Comparison of ENCODE assay signal across 10 cellular contexts in the genomic region with DNA sequence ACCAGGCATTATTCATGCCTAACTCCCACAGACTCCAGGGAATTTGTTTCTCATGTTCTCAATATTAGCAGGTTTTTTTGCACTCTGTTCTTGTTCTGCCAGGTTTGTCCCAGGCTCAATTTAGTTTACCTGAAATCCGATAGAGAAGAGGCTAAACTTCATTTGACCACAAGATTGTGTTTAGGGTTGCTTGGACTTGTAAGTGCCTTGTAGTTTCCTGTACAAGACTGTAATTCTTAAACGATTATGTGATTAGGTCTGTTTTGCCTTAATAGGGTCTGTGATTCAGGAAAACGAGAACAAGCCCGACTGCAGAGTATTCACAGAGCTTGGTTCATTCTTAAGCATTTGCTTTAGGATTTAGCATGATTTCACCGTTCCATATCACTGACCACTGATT. TPM values are rescaled to one million over a fixed set of nuclear protein-coding genes. Genes with fewer than 3 reads are reported as not detected.
DNase-seq lines count a peak whose midpoint lies in the region; ATAC-seq and TF ChIP-seq lines count a peak whose summit lies in the region.
"Had no signal": no experiment of that assay in that cellular context is flagged by ENCODE, and none has a peak within 500 bp of the region (broad histone marks: within the 10 kb centered on the region; RNA-seq: fewer than 3 reads in every experiment).

No MANE protein-coding gene starts in this region.

- H3K4me3 ChIP-seq in dorsolateral prefrontal cortex (peak overlapping the region in 36 of 59 donors; percentile 1 to 79 (median 66)), muscle layer of colon (ENCODE audit: low read depth in 1 of 2, low read length in 2 of 2) (peak overlapping the region; percentile 67 to 88), thyroid gland (replicated peaks in 1 of 3) (peak overlapping the region in 1 of 3 donors; percentile 79)
- H3K4me3 ChIP-seq: SK-N-MC had no signal

- DNase-seq in M059J (ENCODE audit: low read depth) (peak; percentile 32), dorsolateral prefrontal cortex (no peak), thyroid gland (no peak), Kasumi-1 (lab: John Stamatoyannopoulos, UW) (no peak), OCI-M2 (lab: John Stamatoyannopoulos, UW; ENCODE audit: unreplicated experiment) (no peak)
- DNase-seq: right lobe of liver had no signal

- H3K4me1 ChIP-seq in muscle layer of colon (ENCODE audit: insufficient read depth, low read length) (peaks cover 53% of the 10 kb centered on the region), thyroid gland (peaks cover 22 to 24% of the 10 kb centered on the region in 2 donors)

- no peak for ATAC-seq in GM18517 (IDR thresholded peaks at IDR 0.05; ENCODE audit: unreplicated experiment)
- ATAC-seq: activated CD8-positive, alpha-beta T cell treated with anti-CD3 and anti-CD28 coated beads, Interleukin-2, amount 10 ng/mL, durations not matched to agents 7 days and 5 days had no signal

- H3K9me3 ChIP-seq in muscle layer of colon (ENCODE audit: low read length) (no peaks in the 10 kb centered on the region), thyroid gland (no peaks in the 10 kb centered on the region)
- H3K9me3 ChIP-seq: right lobe of liver had no signal

- peak overlapping the region; percentile 57 for H3K9ac ChIP-seq in muscle layer of colon (ENCODE audit: low read length)

- 39 to 46% methylated on average over 5 of the region's 5 CpGs for WGBS in thyroid gland, 2 donors

- intact Hi-C loops in dorsolateral prefrontal cortex (cut with DNase I) (loop anchor here (5.0 to 10.0 kb wide), 3 partner anchors 127 to 187 kb away; partner anchors contain the start of gene ME3 (in 2 of the 2)), thyroid gland (cut with DNase I) (no loop called here)

- TF ChIP-seq POLR2A in thyroid gland (IDR thresholded peaks at IDR 0.05): no peak

- TF ChIP-seq CTCF in dorsolateral prefrontal cortex (IDR thresholded peaks at IDR 0.05 in 54 of 56, conservative IDR thresholded peaks at IDR 0.05 in 2 of 56; ENCODE audit: low read depth in 1 of 56, partially characterized antibody in 56 of 56) (no peak), thyroid gland (IDR thresholded peaks at IDR 0.05) (no peak)

- peaks cover 0 to 34% (median 0%) of the 10 kb centered on the region in 45 donors for H3K27me3 ChIP-seq in dorsolateral prefrontal cortex
- no peaks in the 10 kb centered on the region for H3K27me3 ChIP-seq in muscle layer of colon (ENCODE audit: control insufficient read depth in 1 of 2, insufficient read depth in 2 of 2, low read length in 2 of 2)
- no peaks in the 10 kb centered on the region for H3K27me3 ChIP-seq in thyroid gland
- H3K27me3 ChIP-seq: right lobe of liver had no signal

- no peaks in the 10 kb centered on the region for H3K36me3 ChIP-seq in muscle layer of colon (ENCODE audit: insufficient read depth, low read length)
- H3K36me3 ChIP-seq in thyroid gland: no peaks in the 10 kb centered on the region
- H3K36me3 ChIP-seq: right lobe of liver had no signal

- H3K27ac ChIP-seq in dorsolateral prefrontal cortex: peak overlapping the region in 2 of 59 donors; percentile 11 to 25
- peak overlapping the region; percentile 93 for H3K27ac ChIP-seq in muscle layer of colon (ENCODE audit: low read depth, low read length)
- peak overlapping the region; percentile 13 to 83 (median 53) for H3K27ac ChIP-seq in thyroid gland
- H3K27ac ChIP-seq: right lobe of liver, SK-N-MC had no signal

RNA-seq across cellular contexts. Expression of gene PRSS23, which starts 1.8 kb away (rescaled TPM):
- 474 and 507 TPM in 2 replicates for total RNA-seq in M059J (2014; rRNA removed; shearing (Covaris generic))
- total RNA-seq in dorsolateral prefrontal cortex: 10 to 100 TPM in 93 of 120 experiments, 1 to 10 TPM in 27; 5.7 to 31.6 (median 13.1) TPM
- total RNA-seq in thyroid gland: 10 to 100 TPM; 26.4 to 47.8 (median 36.2) TPM
